In genomic region chr1:182404764-182405163, GRCh38 we compare ENCODE assay signal across 19 cellular contexts. TPM values are rescaled to one million over a fixed set of nuclear protein-coding genes. Genes with fewer than 3 reads are reported as not detected.
DNase-seq lines count a peak whose midpoint lies in the region; TF ChIP-seq lines count a peak whose summit lies in the region.
"Had no signal": no experiment of that assay in that cellular context is flagged by ENCODE, and none has a peak within 500 bp of the region (broad histone marks: within the 10 kb centered on the region; RNA-seq: fewer than 3 reads in every experiment).

No MANE protein-coding gene starts in this region.

- BruUV-seq in Calu3 (replicated peaks; lab: Mats Ljungman, UMichigan) = no TSS peak

- TF ChIP-seq CTCF in Calu3 (IDR thresholded peaks at IDR 0.05; ENCODE audit: unreplicated experiment) = peak; percentile 31
- TF ChIP-seq CTCF in GM12875 (IDR thresholded peaks at IDR 0.05; ENCODE audit: borderline replicate concordance, insufficient read depth, low read depth, low read length) = peak; percentile 26; the same call in 1 of the 2 replicates
- TF ChIP-seq CTCF in fibroblast of villous mesenchyme (IDR thresholded peaks at IDR 0.05; ENCODE audit: insufficient read depth, low read depth, low read length) = peak; percentile 6
- TF ChIP-seq CTCF in nephron progenitor cell (IDR thresholded peaks at IDR 0.05) = no peak

- H3K4me3 Mint-ChIP-seq in Calu3 (ENCODE audit: low read depth, unreplicated experiment) (no peak overlapping the region), nephron progenitor cell (no peak overlapping the region)
- H3K4me3 Mint-ChIP-seq: activated CD8-positive, alpha-beta memory T cell treated with anti-CD3 and anti-CD28 coated beads, Interleukin-2, amount 10 ng/mL, durations not matched to agents 7 days and 5 days had no signal

- H3K27ac Mint-ChIP-seq in Calu3 (ENCODE audit: unreplicated experiment) (no peak overlapping the region), nephron progenitor cell (no peak overlapping the region)
- H3K27ac Mint-ChIP-seq: activated CD8-positive, alpha-beta memory T cell treated with anti-CD3 and anti-CD28 coated beads, Interleukin-2, amount 10 ng/mL, durations not matched to agents 7 days and 5 days had no signal

- H3K4me1 Mint-ChIP-seq in Calu3 (ENCODE audit: low read depth, unreplicated experiment) (no peaks in the 10 kb centered on the region), nephron progenitor cell (peaks cover 23% of the 10 kb centered on the region)
- H3K4me1 Mint-ChIP-seq: activated CD8-positive, alpha-beta memory T cell treated with anti-CD3 and anti-CD28 coated beads, Interleukin-2, amount 10 ng/mL, durations not matched to agents 7 days and 5 days had no signal

- intact Hi-C loops in Calu3 (cut with micrococcal nuclease; ENCODE audit: unreplicated experiment) = no loop called here

- CTCF ChIA-PET in Calu3 (lab: Charles Lee) = interaction anchor here (1.0 kb wide), 2 partner anchors 262 to 324 kb away, joined by 3 to 7 read pairs; no protein-coding TSS in a partner anchor

- no peak overlapping the region for H3K4me3 ChIP-seq in GM12875 (ENCODE audit: low read depth, low read length)
- no peak overlapping the region for H3K4me3 ChIP-seq in fibroblast of villous mesenchyme (ENCODE audit: low read depth, low read length)
- H3K4me3 ChIP-seq: thoracic aorta had no signal

- H3K9me3 Mint-ChIP-seq in Calu3 (ENCODE audit: low read depth, unreplicated experiment) (peaks cover 7% of the 10 kb centered on the region), nephron progenitor cell (peaks cover 24% of the 10 kb centered on the region)

- no peak for DNase-seq in Calu3
- peak; percentile 13 for DNase-seq in NCI-H69 (lab: John Stamatoyannopoulos, UW)
- no peak for DNase-seq in fibroblast of villous mesenchyme (ENCODE audit: low read depth)
- DNase-seq in nephron progenitor cell = no peak
- no peak for DNase-seq in 8988T
- DNase-seq in NCI-H446 treated with DMSO at 0.1 percent for 48 hours (lab: John Stamatoyannopoulos, UW) = no peak
- DNase-seq: activated CD4-positive, CD25-positive, alpha-beta regulatory T cell treated with anti-CD3 and anti-CD28 coated beads, Interleukin-2, amount 50 U/mL, for 72 hours; activated CD8-positive, alpha-beta memory T cell treated with anti-CD3 and anti-CD28 coated beads, Interleukin-2, amount 10 ng/mL, durations not matched to agents 7 days and 5 days; AML-193; caudate nucleus; effector CD8-positive, alpha-beta T cell; NCI-H2081 treated with DMSO at 0.1 percent for 48 hours; NK-92 treated with Interleukin-12 subunit alpha and Interleukin-12 subunit beta, amount 100 ng/mL, for 24 hours; small intestine had no signal

- H3K36me3 Mint-ChIP-seq in Calu3 (ENCODE audit: insufficient read depth, unreplicated experiment) (no peaks in the 10 kb centered on the region), nephron progenitor cell (ENCODE audit: low read depth) (no peaks in the 10 kb centered on the region)
- H3K36me3 Mint-ChIP-seq: activated CD8-positive, alpha-beta memory T cell treated with anti-CD3 and anti-CD28 coated beads, Interleukin-2, amount 10 ng/mL, durations not matched to agents 7 days and 5 days had no signal

- H3K27me3 Mint-ChIP-seq in Calu3 (ENCODE audit: unreplicated experiment) = peaks cover 27% of the 10 kb centered on the region
- no peaks in the 10 kb centered on the region for H3K27me3 Mint-ChIP-seq in nephron progenitor cell (ENCODE audit: low read depth, poor library complexity)

RNA-seq across cellular contexts. Expression of gene TEDDM1, which starts 4.3 kb away (rescaled TPM):
- total RNA-seq in Calu3 (2022) (not detected in 2 replicates), fibroblast of villous mesenchyme (not detected in 2 replicates)
- total RNA-seq: activated CD8-positive, alpha-beta memory T cell treated with anti-CD3 and anti-CD28 coated beads, Interleukin-2, amount 10 ng/mL, durations not matched to agents 7 days and 5 days; HT1080; MCF 10A; T-helper 2 cell treated with Interferon-gamma antibody and Interleukin-4, amounts not matched to agents 100 ng/mL and 5 ng/mL, for 36 hours; thoracic aorta had no signal

RNA-seq across cellular contexts. Expression of gene GLUL, which starts 13.2 kb away (rescaled TPM):
- total RNA-seq in Calu3 (2022) = 139 and 188 TPM in 2 replicates
- 321 and 350 TPM in 2 replicates for total RNA-seq in fibroblast of villous mesenchyme

RNA-seq across cellular contexts. Expression of gene RGSL1, which starts 45.2 kb away (rescaled TPM):
- total RNA-seq in Calu3 (2022) (not detected in 2 replicates), fibroblast of villous mesenchyme (not detected in 2 replicates)
- total RNA-seq: activated CD8-positive, alpha-beta memory T cell treated with anti-CD3 and anti-CD28 coated beads, Interleukin-2, amount 10 ng/mL, durations not matched to agents 7 days and 5 days; MCF 10A; T-helper 2 cell treated with Interferon-gamma antibody and Interleukin-4, amounts not matched to agents 100 ng/mL and 5 ng/mL, for 36 hours; thoracic aorta had no signal
